Comparison of ENCODE assay signal across 8 cellular contexts in the genomic region with DNA sequence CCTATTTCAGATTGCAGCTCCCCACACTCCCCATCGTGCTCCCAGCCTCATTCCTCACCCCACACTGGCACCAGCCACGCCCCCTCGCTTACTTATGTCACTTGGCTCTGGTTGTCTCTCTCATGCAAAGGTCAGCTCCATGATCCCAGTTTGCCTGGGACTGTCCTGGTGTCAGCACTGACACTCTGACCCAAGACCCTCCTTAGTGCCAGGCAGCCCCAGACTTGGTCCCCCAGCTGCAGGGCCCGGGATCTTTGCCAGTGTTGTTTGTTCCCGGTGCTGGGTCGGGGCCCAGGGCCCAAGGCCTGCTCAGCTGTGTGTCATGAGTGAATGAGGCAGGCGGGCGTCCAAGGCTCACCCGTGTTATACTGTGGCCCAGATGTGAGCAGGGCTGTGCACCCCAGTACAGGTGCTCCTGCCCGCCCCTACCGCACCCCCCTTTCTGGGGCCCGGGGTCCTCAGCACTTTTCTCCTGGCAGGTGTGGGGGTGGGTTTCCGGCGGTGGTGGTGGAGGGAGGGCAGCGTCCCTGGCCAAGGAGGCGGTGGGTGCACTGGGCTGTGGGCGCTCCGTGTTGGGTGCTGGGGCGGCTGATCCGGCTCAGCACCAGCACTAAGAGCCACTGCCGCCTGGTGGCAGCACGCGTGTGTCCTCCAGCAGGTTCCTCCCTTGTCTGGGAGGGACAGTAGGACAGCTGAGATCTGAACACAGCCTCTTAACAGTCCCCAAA. TPM values are rescaled to one million over a fixed set of nuclear protein-coding genes. Genes with fewer than 3 reads are reported as not detected.
DNase-seq lines count a peak whose midpoint lies in the region; ATAC-seq and TF ChIP-seq lines count a peak whose summit lies in the region.

No MANE protein-coding gene starts in this region.

- H3K36me3 ChIP-seq in Panc1 (ENCODE audit: control insufficient read depth, insufficient read depth, low read length): no peaks in the 10 kb centered on the region
- no peaks in the 10 kb centered on the region for H3K36me3 ChIP-seq in trophoblast cell (ENCODE audit: control insufficient read depth in 1 of 2, insufficient read depth in 2 of 2, low read length in 2 of 2)
- H3K36me3 ChIP-seq in vagina: no peaks in the 10 kb centered on the region

- H3K9ac ChIP-seq in trophoblast cell (ENCODE audit: low read length): no peak overlapping the region

- H2AFZ ChIP-seq in trophoblast cell (ENCODE audit: insufficient read depth, low read length, poor library complexity): no peak overlapping the region

- H3K4me1 ChIP-seq in Panc1 (ENCODE audit: control insufficient read depth, insufficient read depth, low read length) (peaks cover 24% of the 10 kb centered on the region), trophoblast cell (ENCODE audit: control insufficient read depth in 1 of 2, insufficient read depth in 2 of 2, low read length in 2 of 2) (no peaks in the 10 kb centered on the region), vagina (no peaks in the 10 kb centered on the region)

- H3K79me1 ChIP-seq in trophoblast cell (ENCODE audit: low read length): no peaks in the 10 kb centered on the region

- H3K27me3 ChIP-seq in Panc1 (ENCODE audit: control insufficient read depth, insufficient read depth, low read length) (no peaks in the 10 kb centered on the region), trophoblast cell (ENCODE audit: insufficient read depth, low read length) (no peaks in the 10 kb centered on the region), vagina (no peaks in the 10 kb centered on the region)

- TF ChIP-seq CTCF in Panc1 (IDR thresholded peaks at IDR 0.05) (peak; percentile 85), vagina (IDR thresholded peaks at IDR 0.05) (peak; percentile 34 to 67 (median 51))

- in situ Hi-C loops in Panc1 (cut with HindIII; ENCODE audit: low pct_unique_long_range_greater_than_20kb, low sequenced_read_pairs): no loop called here

- H4K8ac ChIP-seq in trophoblast cell (ENCODE audit: low read depth, low read length): no peak overlapping the region

- no peak overlapping the region for H3K18ac ChIP-seq in trophoblast cell (ENCODE audit: low read length)

- H3K4ac ChIP-seq in trophoblast cell (ENCODE audit: low read depth, low read length): no peak overlapping the region

- no peak overlapping the region for H2BK5ac ChIP-seq in trophoblast cell (ENCODE audit: low read depth, low read length, poor library complexity)

- no peak overlapping the region for H4K12ac ChIP-seq in trophoblast cell (ENCODE audit: low read depth, low read length)

- POLR2A ChIA-PET in Panc1 (lab: Charles Lee): no interaction called here

- H3K79me2 ChIP-seq in trophoblast cell (ENCODE audit: control insufficient read depth, insufficient read depth, low read length, poor library complexity): no peaks in the 10 kb centered on the region

- WGBS in trophoblast cell (ENCODE audit: extremely low coverage, insufficient coverage, insufficient read length): no CpG with 5 or more reads among the region's 23 CpGs

- H3K14ac ChIP-seq in trophoblast cell (ENCODE audit: low read length): no peak overlapping the region

- TF ChIP-seq POLR2A in vagina (IDR thresholded peaks at IDR 0.05): no peak

- no peak overlapping the region for H2AK5ac ChIP-seq in trophoblast cell (ENCODE audit: low read length)

- H3K4me3 ChIP-seq in Panc1 (ENCODE audit: low read depth in 2 of 2, low read length in 2 of 2) (no peak overlapping the region), trophoblast cell (ENCODE audit: low read depth, low read length) (no peak overlapping the region), vagina (no peak overlapping the region)

- CTCF ChIA-PET in Panc1 (lab: Charles Lee): interaction anchor here (0.5 kb wide), 2 partner anchors 35 to 57 kb away, joined by 3 to 4 read pairs; no protein-coding TSS in a partner anchor

- H3K23ac ChIP-seq in trophoblast cell (ENCODE audit: low read length): no peak overlapping the region

- H3K9me3 ChIP-seq in Panc1 (ENCODE audit: control insufficient read depth, insufficient read depth, low read depth, low read length) (no peaks in the 10 kb centered on the region), trophoblast cell (ENCODE audit: insufficient read depth, low read depth, low read length) (peaks cover 24% of the 10 kb centered on the region), vagina (peaks cover 10% of the 10 kb centered on the region)

- no peak overlapping the region for H3K27ac ChIP-seq in Panc1 (ENCODE audit: low read length)
- no peak overlapping the region for H3K27ac ChIP-seq in trophoblast cell (ENCODE audit: low read depth, low read length)
- no peak overlapping the region for H3K27ac ChIP-seq in vagina

- BruUV-seq in Panc1 (replicated peaks; lab: Mats Ljungman, UMichigan): no TSS peak

- H4K91ac ChIP-seq in trophoblast cell (ENCODE audit: low read depth, low read length): no peak overlapping the region

- intact Hi-C loops in Panc1 (cut with micrococcal nuclease; ENCODE audit: unreplicated experiment) (loop anchor here (5.0 kb wide), 1 partner anchor 34 kb away; no protein-coding TSS in a partner anchor), vagina (cut with DNase I) (no loop called here)

- H3K4me2 ChIP-seq in trophoblast cell (ENCODE audit: low read length): no peak overlapping the region

- DNase-seq in NCI-H2107 treated with DMSO at 0.1 percent for 48 hours (lab: John Stamatoyannopoulos, UW; ENCODE audit: unreplicated experiment): peak; percentile 18
- DNase-seq in NCI-H2107 (lab: John Stamatoyannopoulos, UW): no peak
- DNase-seq in Panc1 (ENCODE audit: low read depth, low spot score): no peak
- DNase-seq in activated gamma-delta T cell treated with anti-CD3 and anti-CD28 coated beads, Interleukin-2, amount 50 U/mL, for 16 hours (ENCODE audit: low read depth): peak; percentile 46
- DNase-seq in glomerular visceral epithelial cell (ENCODE audit: extremely low spot score): peak; percentile 35
- DNase-seq in trophoblast cell: peak; percentile 26 to 62
- DNase-seq in vagina (ENCODE audit: extremely low spot score in 2 of 2): peak; percentile 72 to 82
- DNase-seq in NCI-H2081 treated with DMSO at 0.1 percent for 48 hours (lab: John Stamatoyannopoulos, UW): no peak

- peak; percentile 86 for ATAC-seq in Panc1

- H2BK12ac ChIP-seq in trophoblast cell (ENCODE audit: low read length): no peak overlapping the region

- no peak overlapping the region for H2BK120ac ChIP-seq in trophoblast cell (ENCODE audit: insufficient read depth, low read length, poor library complexity)

RNA-seq across cellular contexts. Expression of gene IL17REL, which starts 19.5 kb away (rescaled TPM):
- total RNA-seq in Panc1 (2021; ENCODE audit: unreplicated experiment) (0.82 TPM), vagina (not detected)
- 1.3 TPM for polyA plus RNA-seq in Panc1 (2012; ENCODE audit: insufficient read length)
- polyA plus RNA-seq in trophoblast cell (2013): 0.01 TPM in 1 of 2 replicates, not detected in the other

RNA-seq across cellular contexts. Expression of gene PIM3, which starts 32.5 kb away (rescaled TPM):
- total RNA-seq in Panc1 (2021; ENCODE audit: unreplicated experiment): 58.2 TPM
- polyA plus RNA-seq in Panc1 (2012; ENCODE audit: insufficient read length): 65.3 TPM
- 66.6 and 72.8 TPM in 2 replicates for polyA plus RNA-seq in trophoblast cell (2013)
- 97.2 TPM for total RNA-seq in vagina

Comparison
In these comparisons a context has a peak if more than half of its experiments do, and no peak if none do; other contexts are left out.
1. DNase-seq: peak in NCI-H2107 treated with DMSO at 0.1 percent for 48 hours (single experiment), activated gamma-delta T cell treated with anti-CD3 and anti-CD28 coated beads, Interleukin-2, amount 50 U/mL, for 16 hours (single experiment), glomerular visceral epithelial cell (single experiment), trophoblast cell (2 of 2) and vagina (2 of 2); none in NCI-H2107 (single experiment), Panc1 (single experiment) and NCI-H2081 treated with DMSO at 0.1 percent for 48 hours (single experiment).